Comparison of ENCODE assay signal across 22 cellular contexts in the genomic region with DNA sequence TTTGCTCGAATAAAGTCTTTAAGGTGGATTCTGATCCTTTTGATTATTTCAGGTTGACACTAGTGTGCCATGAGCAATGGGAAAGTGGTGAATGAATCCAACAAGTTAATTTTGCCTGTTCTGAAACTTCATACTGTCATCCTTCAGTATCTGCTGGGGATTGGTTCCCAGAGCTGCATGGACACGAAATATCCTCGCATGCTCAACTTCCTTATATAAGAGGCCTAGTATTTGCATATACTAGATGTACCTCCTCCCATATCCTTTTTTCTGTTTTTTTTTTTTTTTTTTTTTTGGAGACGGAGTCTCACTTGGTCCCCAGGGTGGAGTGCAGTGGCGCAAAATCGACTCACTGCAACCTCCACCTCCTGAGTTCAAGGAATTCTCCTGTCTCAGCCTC.
"Had no signal": no experiment of that assay in that cellular context is flagged by ENCODE, and none has a peak within 500 bp of the region (broad histone marks: within the 10 kb centered on the region; RNA-seq: fewer than 3 reads in every experiment).

No MANE protein-coding gene starts in this region.

- ATAC-seq: left ventricle myocardium superior; lower lobe of right lung; naive thymus-derived CD8-positive, alpha-beta T cell; sciatic nerve; stimulated activated effector memory CD8-positive, alpha-beta T cell treated with anti-CD3 and anti-CD28 coated beads, Interleukin-12 subunit alpha, Interleukin-12 subunit beta, amount 100 ng/mL, for 72 hours had no signal

- H3K4me1 Mint-ChIP-seq: immature natural killer cell; naive thymus-derived CD8-positive, alpha-beta T cell; nephron progenitor cell; stimulated activated effector memory CD8-positive, alpha-beta T cell treated with anti-CD3 and anti-CD28 coated beads, Interleukin-12 subunit alpha, Interleukin-12 subunit beta, amount 100 ng/mL, for 72 hours had no signal

- H3K9me3 Mint-ChIP-seq: immature natural killer cell; naive thymus-derived CD8-positive, alpha-beta T cell; nephron progenitor cell; stimulated activated effector memory CD8-positive, alpha-beta T cell treated with anti-CD3 and anti-CD28 coated beads, Interleukin-12 subunit alpha, Interleukin-12 subunit beta, amount 100 ng/mL, for 72 hours; type B pancreatic cell had no signal

- H3K4me3 ChIP-seq: dorsolateral prefrontal cortex, lower lobe of right lung, prostate gland, right atrium auricular region, smooth muscle cell, stomach, testis, tibial artery had no signal

- H3K4me3 Mint-ChIP-seq: immature natural killer cell; naive thymus-derived CD8-positive, alpha-beta T cell; nephron progenitor cell; stimulated activated effector memory CD8-positive, alpha-beta T cell treated with anti-CD3 and anti-CD28 coated beads, Interleukin-12 subunit alpha, Interleukin-12 subunit beta, amount 100 ng/mL, for 72 hours; type B pancreatic cell had no signal

- H3K36me3 Mint-ChIP-seq: immature natural killer cell; naive thymus-derived CD8-positive, alpha-beta T cell; stimulated activated effector memory CD8-positive, alpha-beta T cell treated with anti-CD3 and anti-CD28 coated beads, Interleukin-12 subunit alpha, Interleukin-12 subunit beta, amount 100 ng/mL, for 72 hours; type B pancreatic cell had no signal

- H3K27me3 Mint-ChIP-seq: naive thymus-derived CD8-positive, alpha-beta T cell; type B pancreatic cell had no signal

- DNase-seq: cortex of kidney; dorsolateral prefrontal cortex; effector CD4-positive, alpha-beta T cell; hypothalamus; immature natural killer cell; left ventricle myocardium superior; lower lobe of right lung; naive thymus-derived CD8-positive, alpha-beta T cell; nephron progenitor cell; nucleus accumbens; stimulated activated CD4-positive, alpha-beta T cell treated with anti-CD3 and anti-CD28 coated beads, Interleukin-2, amount 100 ng/mL, for 24 hours; stimulated activated CD4-positive, alpha-beta T cell treated with anti-CD3 and anti-CD28 coated beads, Interleukin-4, amount 100 ng/mL, for 24 hours; stimulated activated naive CD4-positive, alpha-beta T cell treated with Interleukin-2 at 50 U/mL for 16 hours; stomach; testis; tibial artery had no signal

- H3K27ac Mint-ChIP-seq: immature natural killer cell; nephron progenitor cell; stimulated activated effector memory CD8-positive, alpha-beta T cell treated with anti-CD3 and anti-CD28 coated beads, Interleukin-12 subunit alpha, Interleukin-12 subunit beta, amount 100 ng/mL, for 72 hours; type B pancreatic cell had no signal
